ENCODE assay signal across 8 cellular contexts in genomic region chr18:809985-810642, GRCh38.
DNase-seq lines count a peak whose midpoint lies in the region; ATAC-seq, FAIRE-seq and TF ChIP-seq lines count a peak whose summit lies in the region.

No MANE protein-coding gene starts in this region.

- peak overlapping the region; percentile 78 for H3K27ac ChIP-seq in muscle layer of duodenum (ENCODE audit: low read length)

- H3K27me3 ChIP-seq in muscle layer of duodenum (ENCODE audit: low read depth, low read length): no peaks in the 10 kb centered on the region

- peaks cover 6 to 15% of the 10 kb centered on the region in 2 donors for H3K4me1 ChIP-seq in muscle layer of duodenum (ENCODE audit: control insufficient read depth in 1 of 2, insufficient read depth in 2 of 2, low read length in 2 of 2)

- H3K9me3 ChIP-seq in muscle layer of duodenum (ENCODE audit: control insufficient read depth in 1 of 2, low read length in 2 of 2): no peaks in the 10 kb centered on the region

- peak; percentile 88 for FAIRE-seq in GM18507 (lab: Jason Lieb, UNC)

- H3K4me3 ChIP-seq in WI38 (ENCODE audit: low read depth, low read length): peak overlapping the region; percentile 80
- peak overlapping the region; percentile 90 to 92 for H3K4me3 ChIP-seq in muscle layer of duodenum (ENCODE audit: low read depth in 1 of 2, low read length in 2 of 2)

- TF ChIP-seq CTCF in WI38 (IDR thresholded peaks at IDR 0.05; ENCODE audit: low read depth, low read length): no peak

- DNase-seq in GM18507 (ENCODE audit: extremely low spot score, insufficient read length, low read depth) (no peak), NCI-H345 (lab: John Stamatoyannopoulos, UW) (no peak), NCI-H82 (lab: John Stamatoyannopoulos, UW) (no peak)
- DNase-seq in effector CD4-positive, alpha-beta T cell: no peak

- ATAC-seq in HG02678 (IDR thresholded peaks at IDR 0.05; ENCODE audit: unreplicated experiment): peak; percentile 29
- no peak for ATAC-seq in HG02571 (IDR thresholded peaks at IDR 0.05; ENCODE audit: unreplicated experiment)

- H3K36me3 ChIP-seq in muscle layer of duodenum (ENCODE audit: control insufficient read depth in 1 of 2, insufficient read depth in 2 of 2, low read length in 2 of 2): no peaks in the 10 kb centered on the region
